1 cellular context compared by ENCODE assay signal in genomic region chr11:65887026-65887722, GRCh38.
TF ChIP-seq lines count a peak whose summit lies in the region.

No MANE protein-coding gene starts in this region.

TF ChIP-seq in HEK293, 187 proteins besides CTCF, POLR2A, EP300 and RAD21 (continued from another document):
- TF ChIP-seq TSHZ1 (tag by site-specific recombination; IDR thresholded peaks at IDR 0.05; ENCODE audit: borderline replicate concordance) (no peak), ZNF561 (tag by site-specific recombination; IDR thresholded peaks at IDR 0.05; ENCODE audit: borderline replicate concordance) (no peak)
TF ChIP-seq in HEK293: peak in this region for 0.
